Comparison of ENCODE assay signal across 11 cellular contexts in genomic region chr17:63780507-63780906, GRCh38. TPM values are rescaled to one million over a fixed set of nuclear protein-coding genes. Genes with fewer than 3 reads are reported as not detected.
A peak's percentile ranks its signal among the peaks of the same experiment; 100 is the strongest.
DNase-seq lines count a peak whose midpoint lies in the region; ATAC-seq and TF ChIP-seq lines count a peak whose summit lies in the region.
"Had no signal": no experiment of that assay in that cellular context is flagged by ENCODE, and none has a peak within 500 bp of the region (broad histone marks: within the 10 kb centered on the region; RNA-seq: fewer than 3 reads in every experiment).

No MANE protein-coding gene starts in this region.

- H3K36me3 ChIP-seq in esophagus squamous epithelium (peaks cover 0 to 62% (median 5%) of the 10 kb centered on the region in 3 donors), smooth muscle cell (ENCODE audit: low read depth) (no peaks in the 10 kb centered on the region)

- H3K27ac ChIP-seq in RWPE1 (no peak overlapping the region), esophagus squamous epithelium (peak overlapping the region; percentile 10 to 51 (median 43)), smooth muscle cell (ENCODE audit: low read depth) (peak overlapping the region; percentile 3)

- intact Hi-C loops in esophagus squamous epithelium (cut with DNase I): no loop called here

- TF ChIP-seq CTCF in RWPE1 (conservative IDR thresholded peaks at IDR 0.05; ENCODE audit: low read depth): no peak
- no peak for TF ChIP-seq CTCF in esophagus squamous epithelium (IDR thresholded peaks at IDR 0.05)
- no peak for TF ChIP-seq CTCF in smooth muscle cell (IDR thresholded peaks at IDR 0.05; ENCODE audit: borderline replicate concordance, insufficient read depth, poor library complexity, severe bottlenecking)

- no peak for ATAC-seq in activated CD8-positive, alpha-beta memory T cell treated with anti-CD3 and anti-CD28 coated beads, Interleukin-2, amount 10 ng/mL, durations not matched to agents 7 days and 5 days

- no peak overlapping the region for H3K4me2 ChIP-seq in smooth muscle cell

- no peaks in the 10 kb centered on the region for H3K9me3 ChIP-seq in esophagus squamous epithelium
- no peaks in the 10 kb centered on the region for H3K9me3 ChIP-seq in smooth muscle cell (replicated peaks; ENCODE audit: low read depth)

- WGBS in esophagus squamous epithelium, 2 donors: 38 to 60% methylated on average over 1 of the region's 1 CpG
- 96% methylated on average over 1 of the region's 1 CpG for WGBS in smooth muscle cell (ENCODE audit: low lambda C conversion rate)

- H3K36me3 Mint-ChIP-seq in activated CD8-positive, alpha-beta memory T cell treated with anti-CD3 and anti-CD28 coated beads, Interleukin-2, amount 10 ng/mL, durations not matched to agents 7 days and 5 days: peaks cover 33% of the 10 kb centered on the region

- peaks cover 67% of the 10 kb centered on the region for H3K4me1 Mint-ChIP-seq in activated CD8-positive, alpha-beta memory T cell treated with anti-CD3 and anti-CD28 coated beads, Interleukin-2, amount 10 ng/mL, durations not matched to agents 7 days and 5 days

- H3K27me3 ChIP-seq in esophagus squamous epithelium (no peaks in the 10 kb centered on the region), smooth muscle cell (ENCODE audit: low read depth) (no peaks in the 10 kb centered on the region)

- H3K27me3 Mint-ChIP-seq in activated CD8-positive, alpha-beta memory T cell treated with anti-CD3 and anti-CD28 coated beads, Interleukin-2, amount 10 ng/mL, durations not matched to agents 7 days and 5 days: no peaks in the 10 kb centered on the region

- POLR2A ChIA-PET in RWPE1 (lab: Yijun Ruan, JAX; ENCODE audit: low non-redundant PET): no interaction called here

- H3K4me1 ChIP-seq in esophagus squamous epithelium (peaks cover 4 to 90% (median 21%) of the 10 kb centered on the region in 3 donors), smooth muscle cell (ENCODE audit: low read depth) (peaks cover 7% of the 10 kb centered on the region)

- TF ChIP-seq POLR2A in esophagus squamous epithelium (IDR thresholded peaks at IDR 0.05): no peak

- H3K4me3 ChIP-seq in esophagus squamous epithelium: no peak overlapping the region
- no peak overlapping the region for H3K4me3 ChIP-seq in smooth muscle cell

- no peak overlapping the region for H2AFZ ChIP-seq in smooth muscle cell (ENCODE audit: low read depth)

- no peak for DNase-seq in activated CD8-positive, alpha-beta memory T cell treated with anti-CD3 and anti-CD28 coated beads, Interleukin-2, amount 10 ng/mL, durations not matched to agents 7 days and 5 days
- no peak for DNase-seq in activated CD8-positive, alpha-beta memory T cell treated with anti-CD3 and anti-CD28 coated beads, Interleukin-2, amount 50 U/mL, for 4 hours
- DNase-seq in RWPE1 (ENCODE audit: low spot score) (peak; percentile 66), esophagus squamous epithelium (lab: John Stamatoyannopoulos, UW) (no peak), smooth muscle cell (lab: John Stamatoyannopoulos, UW; ENCODE audit: unreplicated experiment) (no peak), DMS153 treated with DMSO at 0.1 percent for 48 hours (lab: John Stamatoyannopoulos, UW; ENCODE audit: unreplicated experiment) (no peak), GOT3 (lab: John Stamatoyannopoulos, UW) (no peak), occipital lobe (lab: John Stamatoyannopoulos, UW) (no peak)
- DNase-seq: activated CD4-positive, alpha-beta T cell treated with anti-CD3 and anti-CD28 coated beads, Interleukin-2, amount 50 U/mL, for 4 hours; NCI-H2171 treated with DMSO at 0.1 percent for 48 hours; Right ventricle myocardium superior had no signal

- peaks cover 100% of the 10 kb centered on the region for H4K20me1 ChIP-seq in smooth muscle cell (ENCODE audit: low read depth)

- H3K79me2 ChIP-seq in smooth muscle cell (ENCODE audit: low read depth): peaks cover 100% of the 10 kb centered on the region

- no peak overlapping the region for H3K4me3 Mint-ChIP-seq in activated CD8-positive, alpha-beta memory T cell treated with anti-CD3 and anti-CD28 coated beads, Interleukin-2, amount 10 ng/mL, durations not matched to agents 7 days and 5 days

- no peaks in the 10 kb centered on the region for H3F3A ChIP-seq in smooth muscle cell (ENCODE audit: low read depth)

- peak overlapping the region; percentile 34 for H3K27ac Mint-ChIP-seq in activated CD8-positive, alpha-beta memory T cell treated with anti-CD3 and anti-CD28 coated beads, Interleukin-2, amount 10 ng/mL, durations not matched to agents 7 days and 5 days

- no peak overlapping the region for H3K9ac ChIP-seq in smooth muscle cell (ENCODE audit: low read depth)

- H3K9me3 Mint-ChIP-seq in activated CD8-positive, alpha-beta memory T cell treated with anti-CD3 and anti-CD28 coated beads, Interleukin-2, amount 10 ng/mL, durations not matched to agents 7 days and 5 days (ENCODE audit: low read depth): no peaks in the 10 kb centered on the region

- CTCF ChIA-PET in activated CD8-positive, alpha-beta memory T cell treated with anti-CD3 and anti-CD28 coated beads, Interleukin-2, amount 10 ng/mL, durations not matched to agents 7 days and 5 days (lab: Charles Lee): interaction anchor here (1.1 to 1.4 kb wide), 2 partner anchors 55 to 68 kb away, joined by 3 to 4 read pairs; no protein-coding TSS in a partner anchor
- CTCF ChIA-PET in RWPE1 (lab: Yijun Ruan, JAX): no interaction called here

RNA-seq across cellular contexts. Expression of gene DDX42, which starts 6.5 kb away (rescaled TPM):
- 100 to 1,000 TPM; 121 to 123 TPM for total RNA-seq in activated CD8-positive, alpha-beta memory T cell treated with anti-CD3 and anti-CD28 coated beads, Interleukin-2, amount 10 ng/mL, durations not matched to agents 7 days and 5 days
- total RNA-seq in esophagus squamous epithelium (10 to 100 TPM; 27.1 to 88.5 (median 51.9) TPM), smooth muscle cell (80.1 and 80.5 TPM in 2 replicates), occipital lobe (73.5 TPM)
- polyA plus RNA-seq in smooth muscle cell: 30.1 and 31.7 TPM in 2 replicates

RNA-seq across cellular contexts. Expression of gene CCDC47, which starts 7.1 kb away (rescaled TPM):
- total RNA-seq in activated CD8-positive, alpha-beta memory T cell treated with anti-CD3 and anti-CD28 coated beads, Interleukin-2, amount 10 ng/mL, durations not matched to agents 7 days and 5 days: 10 to 100 TPM; 55.7 to 71.1 TPM
- 10 to 100 TPM; 55.9 to 66.4 (median 63.7) TPM for total RNA-seq in esophagus squamous epithelium
- total RNA-seq in smooth muscle cell: 50.6 and 63.4 TPM in 2 replicates
- polyA plus RNA-seq in smooth muscle cell: 47.7 and 60.6 TPM in 2 replicates
- 49.9 TPM for total RNA-seq in occipital lobe

RNA-seq across cellular contexts. Expression of gene STRADA, which starts 38.9 kb away (rescaled TPM):
- 10 to 100 TPM; 59.9 to 76.8 TPM for total RNA-seq in activated CD8-positive, alpha-beta memory T cell treated with anti-CD3 and anti-CD28 coated beads, Interleukin-2, amount 10 ng/mL, durations not matched to agents 7 days and 5 days
- 10 to 100 TPM in 3 of 4 donors, 1 to 10 TPM in 1; 9.2 to 25.4 (median 18.6) TPM for total RNA-seq in esophagus squamous epithelium
- total RNA-seq in smooth muscle cell: 13.6 and 18.7 TPM in 2 replicates
- polyA plus RNA-seq in smooth muscle cell: 26.8 and 27.7 TPM in 2 replicates
- total RNA-seq in occipital lobe: 27.8 TPM

RNA-seq across cellular contexts. Expression of gene PSMC5, which starts 46.7 kb away (rescaled TPM):
- total RNA-seq in activated CD8-positive, alpha-beta memory T cell treated with anti-CD3 and anti-CD28 coated beads, Interleukin-2, amount 10 ng/mL, durations not matched to agents 7 days and 5 days: 100 to 1,000 TPM; 157 to 195 TPM
- total RNA-seq in esophagus squamous epithelium (10 to 100 TPM; 55.0 to 87.9 (median 80.7) TPM), smooth muscle cell (32.3 and 46.2 TPM in 2 replicates), occipital lobe (38.8 TPM)
- 132 and 153 TPM in 2 replicates for polyA plus RNA-seq in smooth muscle cell

RNA-seq across cellular contexts. Expression of gene FTSJ3, which starts 47.0 kb away (rescaled TPM):
- total RNA-seq in activated CD8-positive, alpha-beta memory T cell treated with anti-CD3 and anti-CD28 coated beads, Interleukin-2, amount 10 ng/mL, durations not matched to agents 7 days and 5 days: 10 to 100 TPM; 58.9 to 71.7 TPM
- total RNA-seq in esophagus squamous epithelium (10 to 100 TPM; 19.8 to 52.3 (median 29.0) TPM), smooth muscle cell (32.5 and 46.8 TPM in 2 replicates), occipital lobe (40.4 TPM)
- polyA plus RNA-seq in smooth muscle cell: 21.9 and 24.8 TPM in 2 replicates
